ENCODE assay signal across 11 cellular contexts in genomic region chr11:68438658-68439259, GRCh38.
"Had no signal": no experiment of that assay in that cellular context is flagged by ENCODE, and none has a peak within 500 bp of the region (broad histone marks: within the 10 kb centered on the region; RNA-seq: fewer than 3 reads in every experiment).

No MANE protein-coding gene starts in this region.

- H3K9me3 ChIP-seq: mucosa of descending colon, neutrophil had no signal

- DNase-seq: activated naive CD4-positive, alpha-beta T cell treated with anti-CD3 and anti-CD28 coated beads, Interleukin-2, amount 10 ng/mL, durations not matched to agents 7 days and 5 days; activated T-cell treated with anti-CD3 and anti-CD28 coated beads, Interleukin-2, amount 50 U/mL, for 24 hours; hippocampal formation; mucosa of descending colon; naive thymus-derived CD8-positive, alpha-beta T cell; retina; stimulated activated CD4-positive, alpha-beta T cell treated with anti-CD3 and anti-CD28 coated beads, Interleukin-4, amount 100 ng/mL, for 4 hours; stimulated activated CD8-positive, alpha-beta memory T cell treated with anti-CD3 and anti-CD28 coated beads, Interleukin-4, amount 100 ng/mL, for 48 hours; stimulated activated naive CD8-positive, alpha-beta T cell treated with anti-CD3 and anti-CD28 coated beads, Interleukin-15, Interleukin-2, amounts not matched to agents 100 U/mL and 50 U/mL, for 24 hours had no signal

- H3K27ac ChIP-seq: neutrophil had no signal

- H3K36me3 ChIP-seq: neutrophil had no signal

- ATAC-seq: naive thymus-derived CD8-positive, alpha-beta T cell; stimulated activated naive CD8-positive, alpha-beta T cell treated with anti-CD3 and anti-CD28 coated beads, Interleukin-15, Interleukin-2, amounts not matched to agents 100 U/mL and 50 U/mL, for 24 hours had no signal

- H3K4me3 ChIP-seq: dorsolateral prefrontal cortex, mucosa of descending colon had no signal

- H3K27me3 ChIP-seq: dorsolateral prefrontal cortex, neutrophil had no signal
